In the genomic region with DNA sequence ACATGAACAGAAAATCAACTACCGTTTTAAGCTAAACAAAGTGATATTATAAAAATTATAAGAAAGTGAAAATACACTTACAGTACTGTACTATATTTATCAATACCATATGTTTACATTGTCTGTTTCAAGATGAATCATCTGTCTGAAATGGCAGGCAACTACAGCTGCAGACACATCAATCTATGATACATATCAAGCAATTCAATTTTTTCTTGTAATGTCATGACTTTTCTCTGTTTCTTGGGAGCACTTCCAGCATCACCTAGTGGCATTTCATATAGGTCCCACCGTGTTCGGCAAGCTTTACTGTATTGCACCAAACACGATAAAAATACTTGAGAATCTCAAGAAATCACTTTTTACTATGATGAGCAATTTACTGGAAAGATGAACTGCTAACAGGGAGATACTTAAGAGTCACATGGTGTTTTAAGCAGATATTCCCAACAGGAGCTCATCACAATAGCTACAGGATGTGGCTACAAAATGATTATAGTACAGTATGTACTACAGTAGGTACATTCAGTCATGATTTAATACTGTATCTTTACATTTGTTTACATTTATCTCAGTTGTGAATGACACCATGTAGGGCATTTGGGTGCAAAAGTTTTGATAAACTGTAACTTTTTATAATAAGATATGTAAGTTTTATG, we compare ENCODE assay signal across 24 cellular contexts.
"Had no signal": no experiment of that assay in that cellular context is flagged by ENCODE, and none has a peak within 500 bp of the region (broad histone marks: within the 10 kb centered on the region; RNA-seq: fewer than 3 reads in every experiment).

No MANE protein-coding gene starts in this region.

- H3K9me3 ChIP-seq: esophagus squamous epithelium, thyroid gland had no signal

- H3K79me2 ChIP-seq: parathyroid adenoma had no signal

- DNase-seq: activated B cell treated with CpG ODN at 0.5 μM for 24 hours; activated CD4-positive, alpha-beta T cell treated with anti-CD3 and anti-CD28 coated beads for 36 hours; activated CD4-positive, alpha-beta T cell treated with anti-CD3 and anti-CD28 coated beads, Interleukin-2, amount 50 U/mL, for 4 hours; activated CD8-positive, alpha-beta memory T cell treated with anti-CD3 and anti-CD28 coated beads for 24 hours; activated CD8-positive, alpha-beta memory T cell treated with anti-CD3 and anti-CD28 coated beads, Interleukin-2, amount 50 U/mL, for 4 hours; activated naive CD4-positive, alpha-beta T cell treated with Interleukin-2 at 50 U/mL for 16 hours; activated naive CD8-positive, alpha-beta T cell treated with anti-CD3 and anti-CD28 coated beads, Interleukin-2, amount 10 ng/mL, durations not matched to agents 7 days and 5 days; activated T-cell treated with anti-CD3 and anti-CD28 coated beads, Interleukin-2, amount 50 U/mL, for 24 hours; amniotic stem cell; dermis blood vessel endothelial cell; effector CD8-positive, alpha-beta T cell; esophagus squamous epithelium; heart left ventricle; islet precursor cell; left colon; mesenchymal stem cell; nephron progenitor cell; right cardiac atrium; stimulated activated CD4-positive, alpha-beta T cell treated with anti-CD3 and anti-CD28 coated beads, Interleukin-12 subunit alpha, Interleukin-12 subunit beta, amount 100 ng/mL, for 4 hours; substantia nigra; T-helper 9 cell; thyroid gland; upper lobe of right lung had no signal

- H3K4me3 ChIP-seq: esophagus squamous epithelium, heart left ventricle, thyroid gland, upper lobe of right lung had no signal

- ATAC-seq: activated CD4-positive, alpha-beta T cell treated with anti-CD3 and anti-CD28 coated beads for 36 hours; heart left ventricle; left colon; right cardiac atrium; upper lobe of right lung had no signal

- H3K4me1 ChIP-seq: esophagus squamous epithelium, heart left ventricle, parathyroid adenoma, thyroid gland, upper lobe of right lung had no signal

- H3K27ac ChIP-seq: esophagus squamous epithelium, heart left ventricle, parathyroid adenoma, thyroid gland, upper lobe of right lung had no signal

- H2AFZ ChIP-seq: parathyroid adenoma had no signal

- H3K9ac ChIP-seq: parathyroid adenoma had no signal

- H3K36me3 ChIP-seq: esophagus squamous epithelium, heart left ventricle, thyroid gland, upper lobe of right lung had no signal

- H3K27me3 ChIP-seq: esophagus squamous epithelium, heart left ventricle, thyroid gland, upper lobe of right lung had no signal
